In genomic region chr7:23020742-23021401, GRCh38 we compare ENCODE assay signal across 8 cellular contexts. TPM values are rescaled to one million over a fixed set of nuclear protein-coding genes. Genes with fewer than 3 reads are reported as not detected.
DNase-seq lines count a peak whose midpoint lies in the region; ATAC-seq, FAIRE-seq and TF ChIP-seq lines count a peak whose summit lies in the region.

No MANE protein-coding gene starts in this region.

- peaks cover 50% of the 10 kb centered on the region for H3K4me1 Mint-ChIP-seq in activated CD8-positive, alpha-beta memory T cell treated with anti-CD3 and anti-CD28 coated beads, Interleukin-2, amount 10 ng/mL, durations not matched to agents 7 days and 5 days

- DNase-seq in activated effector memory CD4-positive, alpha-beta T cell treated with Interleukin-2 at 50 U/mL for 16 hours = peak; percentile 7
- DNase-seq in activated effector memory CD4-positive, alpha-beta T cell treated with anti-CD3 and anti-CD28 coated beads, Interleukin-2, amount 50 U/mL, for 16 hours = no peak
- DNase-seq in activated CD8-positive, alpha-beta memory T cell treated with anti-CD3 and anti-CD28 coated beads, Interleukin-2, amount 10 ng/mL, durations not matched to agents 7 days and 5 days = peak; percentile 46
- DNase-seq in upper lobe of right lung (no peak), HepG2 (ENCODE audit: low spot score) (no peak)

- H3K4me1 ChIP-seq in gastroesophageal sphincter (peaks cover 0 to 21% (median 9%) of the 10 kb centered on the region in 3 donors), upper lobe of right lung (peaks cover 8% of the 10 kb centered on the region), HepG2 (ENCODE audit: insufficient read depth, low read length) (peaks cover 17% of the 10 kb centered on the region)

- TF ChIP-seq EP300 in gastroesophageal sphincter (IDR thresholded peaks at IDR 0.05) = no peak
- TF ChIP-seq EP300 in HepG2 (IDR thresholded peaks at IDR 0.05; ENCODE audit: low read depth in 2 of 2, low read length in 2 of 2) = no peak
- no peak for TF ChIP-seq EP300 in HepG2 (CRISPR knock-in tag; IDR thresholded peaks at IDR 0.05; ENCODE audit: borderline replicate concordance)

- H3K27me3 ChIP-seq in gastroesophageal sphincter = no peaks in the 10 kb centered on the region
- no peaks in the 10 kb centered on the region for H3K27me3 ChIP-seq in upper lobe of right lung
- peaks cover 0 to 13% of the 10 kb centered on the region in 2 experiments; a peak in 2 of 5 replicates for H3K27me3 ChIP-seq in HepG2 (ENCODE audit: control insufficient read depth in 1 of 2, insufficient read depth in 2 of 2, low read length in 2 of 2)

- intact Hi-C loops in upper lobe of right lung (cut with DNase I) = no loop called here
- intact Hi-C loops in HepG2 (cut with micrococcal nuclease; ENCODE audit: unreplicated experiment) = no loop called here

- in situ Hi-C loops in HepG2 (cut with HindIII; ENCODE audit: extremely low pct_ligation_motif_present, low pct_unique_long_range_greater_than_20kb) = no loop called here

- no TSS peak for BruUV-seq in HepG2 (replicated peaks; lab: Mats Ljungman, UMichigan)

- H3K4me2 ChIP-seq in HepG2 (ENCODE audit: low read depth, low read length) = no peak overlapping the region

- peaks cover 22% of the 10 kb centered on the region for H3K36me3 Mint-ChIP-seq in activated CD8-positive, alpha-beta memory T cell treated with anti-CD3 and anti-CD28 coated beads, Interleukin-2, amount 10 ng/mL, durations not matched to agents 7 days and 5 days

- peak; percentile 88 for ATAC-seq in activated CD8-positive, alpha-beta memory T cell treated with anti-CD3 and anti-CD28 coated beads, Interleukin-2, amount 10 ng/mL, durations not matched to agents 7 days and 5 days
- ATAC-seq in gastroesophageal sphincter (peak; percentile 88), upper lobe of right lung (peak; percentile 72), GM19351 (IDR thresholded peaks at IDR 0.05; ENCODE audit: unreplicated experiment) (no peak), HepG2 (no peak), HG03097 (IDR thresholded peaks at IDR 0.05; ENCODE audit: low FRiP score, unreplicated experiment) (no peak)

- peaks cover 8% of the 10 kb centered on the region for H3K27me3 Mint-ChIP-seq in activated CD8-positive, alpha-beta memory T cell treated with anti-CD3 and anti-CD28 coated beads, Interleukin-2, amount 10 ng/mL, durations not matched to agents 7 days and 5 days

- POLR2A ChIA-PET in HepG2 (lab: Yijun Ruan, JAX) = no interaction called here

- H3K27ac ChIP-seq in gastroesophageal sphincter (peak overlapping the region in 3 of 4 donors; percentile 53 to 69 (median 62)), upper lobe of right lung (peak overlapping the region; percentile 14), HepG2 (ENCODE audit: extremely low read length, insufficient read depth, low read length) (no peak overlapping the region)

- no peak for TF ChIP-seq RAD21 in HepG2 (CRISPR knock-in tag; IDR thresholded peaks at IDR 0.05)

- no peaks in the 10 kb centered on the region for H3K79me2 ChIP-seq in HepG2 (ENCODE audit: insufficient read depth, low read length)

- FAIRE-seq in HepG2 (lab: Jason Lieb, UNC) = no peak

- TF ChIP-seq POLR2A in gastroesophageal sphincter (IDR thresholded peaks at IDR 0.05) (no peak), HepG2 (IDR thresholded peaks at IDR 0.05; ENCODE audit: insufficient read depth in 1 of 2, low read depth in 2 of 2, low read length in 2 of 2) (no peak)

- no peak overlapping the region for H3K4me3 Mint-ChIP-seq in activated CD8-positive, alpha-beta memory T cell treated with anti-CD3 and anti-CD28 coated beads, Interleukin-2, amount 10 ng/mL, durations not matched to agents 7 days and 5 days

- H3K9me3 ChIP-seq in gastroesophageal sphincter = no peaks in the 10 kb centered on the region
- H3K9me3 ChIP-seq in upper lobe of right lung = no peaks in the 10 kb centered on the region
- no peaks in the 10 kb centered on the region for H3K9me3 ChIP-seq in HepG2 (ENCODE audit: low read length)

- H3K9me3 Mint-ChIP-seq in activated CD8-positive, alpha-beta memory T cell treated with anti-CD3 and anti-CD28 coated beads, Interleukin-2, amount 10 ng/mL, durations not matched to agents 7 days and 5 days (ENCODE audit: low read depth) = peaks cover 2% of the 10 kb centered on the region

- H4K20me1 ChIP-seq in HepG2 (ENCODE audit: insufficient read depth, low read length) = no peaks in the 10 kb centered on the region

- H2AFZ ChIP-seq in HepG2 (ENCODE audit: low read length) = no peak overlapping the region

- CTCF ChIA-PET in activated CD8-positive, alpha-beta memory T cell treated with anti-CD3 and anti-CD28 coated beads, Interleukin-2, amount 10 ng/mL, durations not matched to agents 7 days and 5 days (lab: Charles Lee) = interaction anchor here (1.0 to 1.4 kb wide), 2 partner anchors 113 to 167 kb away, joined by 3 read pairs; no protein-coding TSS in a partner anchor
- CTCF ChIA-PET in HepG2 (lab: Yijun Ruan, JAX; ENCODE audit: low intra/inter-chr PET ratio, low total read pairs) = no interaction called here

- peak overlapping the region; percentile 80 for H3K27ac Mint-ChIP-seq in activated CD8-positive, alpha-beta memory T cell treated with anti-CD3 and anti-CD28 coated beads, Interleukin-2, amount 10 ng/mL, durations not matched to agents 7 days and 5 days

- TF ChIP-seq CTCF in gastroesophageal sphincter (IDR thresholded peaks at IDR 0.05) (no peak), upper lobe of right lung (IDR thresholded peaks at IDR 0.05) (no peak), HepG2 (CRISPR knock-in tag; IDR thresholded peaks at IDR 0.05) (no peak)

- no peak overlapping the region for H3K4me3 ChIP-seq in gastroesophageal sphincter
- no peak overlapping the region for H3K4me3 ChIP-seq in upper lobe of right lung
- no peak overlapping the region for H3K4me3 ChIP-seq in HepG2 (replicated peaks in 1 of 3; ENCODE audit: insufficient read depth in 1 of 3, low read depth in 2 of 3, low read length in 3 of 3)

- H3K9ac ChIP-seq in HepG2 (ENCODE audit: insufficient read depth, low read depth, low read length) = no peak overlapping the region

- WGBS in gastroesophageal sphincter (ENCODE audit: low coverage in 1 of 2), 2 donors = 10 to 38% methylated on average over 3 of the region's 3 CpGs
- 23% methylated on average over 3 of the region's 3 CpGs for WGBS in HepG2 (ENCODE audit: low lambda C conversion rate)

- H3K36me3 ChIP-seq in gastroesophageal sphincter (no peaks in the 10 kb centered on the region), upper lobe of right lung (no peaks in the 10 kb centered on the region), HepG2 (replicated peaks in 1 of 2; ENCODE audit: control insufficient read depth in 1 of 2, insufficient read depth in 2 of 2, low read length in 2 of 2) (no peaks in the 10 kb centered on the region)

TF ChIP-seq in HepG2, 621 proteins besides CTCF, POLR2A, EP300 and RAD21:
- no peak for TF ChIP-seq HNRNPL (IDR thresholded peaks at IDR 0.05; ENCODE audit: low read depth, low read length)
- TF ChIP-seq BCL3 (CRISPR knock-in tag; IDR thresholded peaks at IDR 0.05) = no peak
- TF ChIP-seq ZNF670 (CRISPR knock-in tag; IDR thresholded peaks at IDR 0.05; ENCODE audit: borderline replicate concordance) = no peak

RNA-seq across cellular contexts. Expression of gene HYCC1, which starts 6.9 kb away (rescaled TPM):
- total RNA-seq in activated CD8-positive, alpha-beta memory T cell treated with anti-CD3 and anti-CD28 coated beads, Interleukin-2, amount 10 ng/mL, durations not matched to agents 7 days and 5 days = 100 to 1,000 TPM in 1 of 2 experiments, 10 to 100 TPM in 1; 72.6 to 125 TPM
- total RNA-seq in gastroesophageal sphincter (10 to 100 TPM; 39.7 to 87.7 (median 52.7) TPM), upper lobe of right lung (47.7 TPM), HepG2 (2016; rRNA removed; fragmentation: Illumina TruSeq; extraction: Trizol) (41.8 and 52.2 TPM in 2 replicates)
- total RNA-seq in HepG2 (2016; cell fraction: cytosol; rRNA removed; fragmentation: Illumina TruSeq; extraction: Trizol; ENCODE audit: low read depth) = 40.3 and 45.3 TPM in 2 replicates
- 39.8 and 53.8 TPM in 2 replicates for total RNA-seq in HepG2 (2016; cell fraction: insoluble cytoplasmic fraction; rRNA removed; fragmentation: Illumina TruSeq; extraction: Trizol)
- 39.2 and 39.9 TPM in 2 replicates for total RNA-seq in HepG2 (2016; cell fraction: membrane; rRNA removed; fragmentation: Illumina TruSeq; extraction: Trizol)
- total RNA-seq in HepG2 (2016; cell fraction: nucleus; rRNA removed; fragmentation: Illumina TruSeq; extraction: Trizol) = 41.2 and 47.3 TPM in 2 replicates
- 8.1 and 9.5 TPM in 2 replicates for polyA plus RNA-seq in HepG2 (2011; rRNA removed)
- 5.1 and 6.1 TPM in 2 replicates for polyA plus RNA-seq in HepG2 (2011; cell fraction: cytosol; rRNA removed)
- polyA plus RNA-seq in HepG2 (2011; cell fraction: nucleus; rRNA removed) = 7.2 and 9.4 TPM in 2 replicates
- 12.7 and 14.8 TPM in 2 replicates for polyA plus RNA-seq in HepG2 (2012)
- polyA plus RNA-seq in HepG2 (2016; cell fraction: cytosol; fragmentation: Illumina TruSeq; extraction: Trizol; ENCODE audit: low read depth) = 12.7 and 12.9 TPM in 2 replicates
- 29.5 and 32.8 TPM in 2 replicates for polyA plus RNA-seq in HepG2 (2016; cell fraction: insoluble cytoplasmic fraction; fragmentation: Illumina TruSeq; extraction: Trizol; ENCODE audit: low read depth)
- polyA plus RNA-seq in HepG2 (2016; cell fraction: membrane; fragmentation: Illumina TruSeq; extraction: Trizol; ENCODE audit: low read depth) = 12.9 and 13.2 TPM in 2 replicates
- polyA plus RNA-seq in HepG2 (2016; cell fraction: nucleus; fragmentation: Illumina TruSeq; extraction: Trizol; ENCODE audit: insufficient read depth, low read depth) = 26.0 and 28.4 TPM in 2 replicates
- polyA minus RNA-seq in HepG2 (2011; rRNA and poly(A)+ RNA removed; ENCODE audit: low replicate concordance) = 11.7 and 13.1 TPM in 2 replicates
- polyA minus RNA-seq in HepG2 (2011; cell fraction: cytosol; rRNA and poly(A)+ RNA removed) = 8.4 and 12.5 TPM in 2 replicates
- 55.6 and 58.1 TPM in 2 replicates for polyA minus RNA-seq in HepG2 (2011; cell fraction: nucleus; rRNA and poly(A)+ RNA removed)

Comparison
In these comparisons a context has a peak if more than half of its experiments do, and no peak if none do; other contexts are left out.
1. DNase-seq: peak in activated effector memory CD4-positive, alpha-beta T cell treated with Interleukin-2 at 50 U/mL for 16 hours (single experiment) and activated CD8-positive, alpha-beta memory T cell treated with anti-CD3 and anti-CD28 coated beads, Interleukin-2, amount 10 ng/mL, durations not matched to agents 7 days and 5 days (single experiment); none in activated effector memory CD4-positive, alpha-beta T cell treated with anti-CD3 and anti-CD28 coated beads, Interleukin-2, amount 50 U/mL, for 16 hours (single experiment), upper lobe of right lung (single experiment) and HepG2 (single experiment).
2. ATAC-seq: peak in activated CD8-positive, alpha-beta memory T cell treated with anti-CD3 and anti-CD28 coated beads, Interleukin-2, amount 10 ng/mL, durations not matched to agents 7 days and 5 days (single experiment), gastroesophageal sphincter (single experiment) and upper lobe of right lung (single experiment); none in GM19351 (single experiment), HepG2 (single experiment) and HG03097 (single experiment).